Comparison of ENCODE assay signal across 1 cellular context in the genomic region with DNA sequence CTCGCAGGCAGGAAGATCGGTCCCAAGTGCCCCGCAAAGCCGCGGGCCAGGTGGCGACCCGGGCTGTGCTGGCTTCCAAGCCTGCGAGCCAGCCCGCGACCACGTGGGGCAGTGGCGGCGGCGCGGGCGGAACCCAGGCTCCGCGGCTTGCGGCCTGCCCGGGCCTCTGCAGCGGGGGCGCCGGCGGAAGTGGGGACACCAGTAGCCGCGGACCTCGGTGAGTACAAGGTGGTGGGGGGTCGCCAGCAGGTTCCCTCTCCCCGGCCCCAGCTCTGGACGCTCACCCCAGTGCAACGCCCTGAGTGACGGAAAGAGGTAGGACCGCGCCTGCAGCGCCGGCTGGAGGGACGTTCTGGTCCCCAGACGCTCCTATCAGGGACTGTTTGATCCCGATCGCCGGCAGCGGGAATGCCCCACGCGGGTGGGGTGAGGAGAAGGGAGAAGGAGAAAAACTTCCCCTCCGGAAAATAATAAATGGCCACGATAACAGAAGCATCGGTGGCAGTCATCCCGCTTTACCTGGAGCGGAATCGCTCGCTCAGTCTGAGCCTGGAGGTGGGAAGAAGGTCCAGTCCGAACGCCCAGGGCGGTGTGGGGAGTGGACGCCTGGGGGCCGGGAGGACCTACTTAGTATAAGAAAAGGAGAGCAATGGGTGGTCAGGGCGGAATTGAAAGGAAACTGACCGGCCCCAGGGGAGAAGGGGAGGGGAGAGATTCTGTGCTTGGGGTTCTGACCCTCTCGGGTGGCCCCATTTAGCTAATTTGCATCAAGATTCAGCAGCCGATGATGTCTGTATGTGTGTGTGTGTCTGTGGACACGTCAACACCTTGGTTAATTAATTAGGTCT.
A peak's percentile ranks its signal among the peaks of the same experiment; 100 is the strongest.
TF ChIP-seq lines count a peak whose summit lies in the region.

A gene with protein sequence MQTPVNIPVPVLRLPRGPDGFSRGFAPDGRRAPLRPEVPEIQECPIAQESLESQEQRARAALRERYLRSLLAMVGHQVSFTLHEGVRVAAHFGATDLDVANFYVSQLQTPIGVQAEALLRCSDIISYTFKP (plus strand): TSS at position 198 of the 848 bp plus-strand sequence. CDS start 10,855 bp downstream, outside the sequence.

TF ChIP-seq in HepG2, 621 proteins besides CTCF, POLR2A, EP300 and RAD21 (continued from another document and continues in another):
- TF ChIP-seq, protein P1, sequence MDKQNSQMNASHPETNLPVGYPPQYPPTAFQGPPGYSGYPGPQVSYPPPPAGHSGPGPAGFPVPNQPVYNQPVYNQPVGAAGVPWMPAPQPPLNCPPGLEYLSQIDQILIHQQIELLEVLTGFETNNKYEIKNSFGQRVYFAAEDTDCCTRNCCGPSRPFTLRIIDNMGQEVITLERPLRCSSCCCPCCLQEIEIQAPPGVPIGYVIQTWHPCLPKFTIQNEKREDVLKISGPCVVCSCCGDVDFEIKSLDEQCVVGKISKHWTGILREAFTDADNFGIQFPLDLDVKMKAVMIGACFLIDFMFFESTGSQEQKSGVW (CRISPR knock-in tag; IDR thresholded peaks at IDR 0.05; ENCODE audit: borderline replicate concordance), result no peak
- TF ChIP-seq, protein P2, sequence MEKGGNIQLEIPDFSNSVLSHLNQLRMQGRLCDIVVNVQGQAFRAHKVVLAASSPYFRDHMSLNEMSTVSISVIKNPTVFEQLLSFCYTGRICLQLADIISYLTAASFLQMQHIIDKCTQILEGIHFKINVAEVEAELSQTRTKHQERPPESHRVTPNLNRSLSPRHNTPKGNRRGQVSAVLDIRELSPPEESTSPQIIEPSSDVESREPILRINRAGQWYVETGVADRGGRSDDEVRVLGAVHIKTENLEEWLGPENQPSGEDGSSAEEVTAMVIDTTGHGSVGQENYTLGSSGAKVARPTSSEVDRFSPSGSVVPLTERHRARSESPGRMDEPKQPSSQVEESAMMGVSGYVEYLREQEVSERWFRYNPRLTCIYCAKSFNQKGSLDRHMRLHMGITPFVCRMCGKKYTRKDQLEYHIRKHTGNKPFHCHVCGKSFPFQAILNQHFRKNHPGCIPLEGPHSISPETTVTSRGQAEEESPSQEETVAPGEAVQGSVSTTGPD (CRISPR knock-in tag; IDR thresholded peaks at IDR 0.05), result no peak
- no peak for TF ChIP-seq ZNF577 (CRISPR knock-in tag; IDR thresholded peaks at IDR 0.05; ENCODE audit: borderline replicate concordance, low read depth)
- TF ChIP-seq, protein P3, sequence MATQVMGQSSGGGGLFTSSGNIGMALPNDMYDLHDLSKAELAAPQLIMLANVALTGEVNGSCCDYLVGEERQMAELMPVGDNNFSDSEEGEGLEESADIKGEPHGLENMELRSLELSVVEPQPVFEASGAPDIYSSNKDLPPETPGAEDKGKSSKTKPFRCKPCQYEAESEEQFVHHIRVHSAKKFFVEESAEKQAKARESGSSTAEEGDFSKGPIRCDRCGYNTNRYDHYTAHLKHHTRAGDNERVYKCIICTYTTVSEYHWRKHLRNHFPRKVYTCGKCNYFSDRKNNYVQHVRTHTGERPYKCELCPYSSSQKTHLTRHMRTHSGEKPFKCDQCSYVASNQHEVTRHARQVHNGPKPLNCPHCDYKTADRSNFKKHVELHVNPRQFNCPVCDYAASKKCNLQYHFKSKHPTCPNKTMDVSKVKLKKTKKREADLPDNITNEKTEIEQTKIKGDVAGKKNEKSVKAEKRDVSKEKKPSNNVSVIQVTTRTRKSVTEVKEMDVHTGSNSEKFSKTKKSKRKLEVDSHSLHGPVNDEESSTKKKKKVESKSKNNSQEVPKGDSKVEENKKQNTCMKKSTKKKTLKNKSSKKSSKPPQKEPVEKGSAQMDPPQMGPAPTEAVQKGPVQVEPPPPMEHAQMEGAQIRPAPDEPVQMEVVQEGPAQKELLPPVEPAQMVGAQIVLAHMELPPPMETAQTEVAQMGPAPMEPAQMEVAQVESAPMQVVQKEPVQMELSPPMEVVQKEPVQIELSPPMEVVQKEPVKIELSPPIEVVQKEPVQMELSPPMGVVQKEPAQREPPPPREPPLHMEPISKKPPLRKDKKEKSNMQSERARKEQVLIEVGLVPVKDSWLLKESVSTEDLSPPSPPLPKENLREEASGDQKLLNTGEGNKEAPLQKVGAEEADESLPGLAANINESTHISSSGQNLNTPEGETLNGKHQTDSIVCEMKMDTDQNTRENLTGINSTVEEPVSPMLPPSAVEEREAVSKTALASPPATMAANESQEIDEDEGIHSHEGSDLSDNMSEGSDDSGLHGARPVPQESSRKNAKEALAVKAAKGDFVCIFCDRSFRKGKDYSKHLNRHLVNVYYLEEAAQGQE (IDR thresholded peaks at IDR 0.05; ENCODE audit: borderline replicate concordance in 1 of 2, low read depth in 1 of 2, low read length in 2 of 2), result no peak; a peak in 1 of 4 replicates
- no peak for TF ChIP-seq ZFYVE20 (CRISPR knock-in tag; IDR thresholded peaks at IDR 0.05; ENCODE audit: borderline replicate concordance, low read depth)
- TF ChIP-seq, protein P4, sequence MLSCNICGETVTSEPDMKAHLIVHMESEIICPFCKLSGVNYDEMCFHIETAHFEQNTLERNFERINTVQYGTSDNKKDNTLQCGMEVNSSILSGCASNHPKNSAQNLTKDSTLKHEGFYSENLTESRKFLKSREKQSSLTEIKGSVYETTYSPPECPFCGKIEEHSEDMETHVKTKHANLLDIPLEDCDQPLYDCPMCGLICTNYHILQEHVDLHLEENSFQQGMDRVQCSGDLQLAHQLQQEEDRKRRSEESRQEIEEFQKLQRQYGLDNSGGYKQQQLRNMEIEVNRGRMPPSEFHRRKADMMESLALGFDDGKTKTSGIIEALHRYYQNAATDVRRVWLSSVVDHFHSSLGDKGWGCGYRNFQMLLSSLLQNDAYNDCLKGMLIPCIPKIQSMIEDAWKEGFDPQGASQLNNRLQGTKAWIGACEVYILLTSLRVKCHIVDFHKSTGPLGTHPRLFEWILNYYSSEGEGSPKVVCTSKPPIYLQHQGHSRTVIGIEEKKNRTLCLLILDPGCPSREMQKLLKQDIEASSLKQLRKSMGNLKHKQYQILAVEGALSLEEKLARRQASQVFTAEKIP (CRISPR knock-in tag; IDR thresholded peaks at IDR 0.05; ENCODE audit: borderline replicate concordance), result no peak
- TF ChIP-seq, protein P5, sequence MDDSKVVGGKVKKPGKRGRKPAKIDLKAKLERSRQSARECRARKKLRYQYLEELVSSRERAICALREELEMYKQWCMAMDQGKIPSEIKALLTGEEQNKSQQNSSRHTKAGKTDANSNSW (CRISPR knock-in tag; IDR thresholded peaks at IDR 0.05; ENCODE audit: borderline replicate concordance), result peak; percentile 78; the same call in 1 of the 2 replicates
- peak; percentile 53; the same call in 1 of the 2 replicates for TF ChIP-seq ZNF335 (CRISPR knock-in tag; IDR thresholded peaks at IDR 0.05)
- no peak for TF ChIP-seq ZNF350 (CRISPR knock-in tag; IDR thresholded peaks at IDR 0.05; ENCODE audit: borderline replicate concordance, low read depth)
- TF ChIP-seq MIER3 (CRISPR knock-in tag; IDR thresholded peaks at IDR 0.05; ENCODE audit: borderline replicate concordance), result no peak
- TF ChIP-seq, protein P6, sequence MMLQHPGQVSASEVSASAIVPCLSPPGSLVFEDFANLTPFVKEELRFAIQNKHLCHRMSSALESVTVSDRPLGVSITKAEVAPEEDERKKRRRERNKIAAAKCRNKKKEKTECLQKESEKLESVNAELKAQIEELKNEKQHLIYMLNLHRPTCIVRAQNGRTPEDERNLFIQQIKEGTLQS (CRISPR knock-in tag; IDR thresholded peaks at IDR 0.05), result peak; percentile 76
- peak; percentile 97 for TF ChIP-seq MTA1 (CRISPR knock-in tag; IDR thresholded peaks at IDR 0.05; ENCODE audit: borderline replicate concordance)
- no peak for TF ChIP-seq ZNF562 (CRISPR knock-in tag; IDR thresholded peaks at IDR 0.05; ENCODE audit: borderline replicate concordance)
- no peak for TF ChIP-seq PCBP2 (optimal IDR thresholded peaks at IDR 0.05; ENCODE audit: low read depth, low read length, poor library complexity, severe bottlenecking)
- TF ChIP-seq ZNF775 (CRISPR knock-in tag; IDR thresholded peaks at IDR 0.05; ENCODE audit: borderline replicate concordance), result peak; percentile 70; the same call in 1 of the 2 replicates
- no peak for TF ChIP-seq ZNF841 (CRISPR knock-in tag; IDR thresholded peaks at IDR 0.05; ENCODE audit: borderline replicate concordance)
- TF ChIP-seq, protein P7, sequence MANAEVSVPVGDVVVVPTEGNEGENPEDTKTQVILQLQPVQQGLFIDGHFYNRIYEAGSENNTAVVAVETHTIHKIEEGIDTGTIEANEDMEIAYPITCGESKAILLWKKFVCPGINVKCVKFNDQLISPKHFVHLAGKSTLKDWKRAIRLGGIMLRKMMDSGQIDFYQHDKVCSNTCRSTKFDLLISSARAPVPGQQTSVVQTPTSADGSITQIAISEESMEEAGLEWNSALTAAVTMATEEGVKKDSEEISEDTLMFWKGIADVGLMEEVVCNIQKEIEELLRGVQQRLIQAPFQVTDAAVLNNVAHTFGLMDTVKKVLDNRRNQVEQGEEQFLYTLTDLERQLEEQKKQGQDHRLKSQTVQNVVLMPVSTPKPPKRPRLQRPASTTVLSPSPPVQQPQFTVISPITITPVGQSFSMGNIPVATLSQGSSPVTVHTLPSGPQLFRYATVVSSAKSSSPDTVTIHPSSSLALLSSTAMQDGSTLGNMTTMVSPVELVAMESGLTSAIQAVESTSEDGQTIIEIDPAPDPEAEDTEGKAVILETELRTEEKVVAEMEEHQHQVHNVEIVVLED (CRISPR knock-in tag; IDR thresholded peaks at IDR 0.05; ENCODE audit: borderline replicate concordance), result peak; percentile 69; the same call in 1 of the 2 replicates
- peak; percentile 94; the same call in 1 of the 2 replicates for TF ChIP-seq ZNF235 (CRISPR knock-in tag; IDR thresholded peaks at IDR 0.05; ENCODE audit: borderline replicate concordance)
- peak; percentile 98 for TF ChIP-seq KLF6 (CRISPR knock-in tag; IDR thresholded peaks at IDR 0.05)
- TF ChIP-seq, protein P8, sequence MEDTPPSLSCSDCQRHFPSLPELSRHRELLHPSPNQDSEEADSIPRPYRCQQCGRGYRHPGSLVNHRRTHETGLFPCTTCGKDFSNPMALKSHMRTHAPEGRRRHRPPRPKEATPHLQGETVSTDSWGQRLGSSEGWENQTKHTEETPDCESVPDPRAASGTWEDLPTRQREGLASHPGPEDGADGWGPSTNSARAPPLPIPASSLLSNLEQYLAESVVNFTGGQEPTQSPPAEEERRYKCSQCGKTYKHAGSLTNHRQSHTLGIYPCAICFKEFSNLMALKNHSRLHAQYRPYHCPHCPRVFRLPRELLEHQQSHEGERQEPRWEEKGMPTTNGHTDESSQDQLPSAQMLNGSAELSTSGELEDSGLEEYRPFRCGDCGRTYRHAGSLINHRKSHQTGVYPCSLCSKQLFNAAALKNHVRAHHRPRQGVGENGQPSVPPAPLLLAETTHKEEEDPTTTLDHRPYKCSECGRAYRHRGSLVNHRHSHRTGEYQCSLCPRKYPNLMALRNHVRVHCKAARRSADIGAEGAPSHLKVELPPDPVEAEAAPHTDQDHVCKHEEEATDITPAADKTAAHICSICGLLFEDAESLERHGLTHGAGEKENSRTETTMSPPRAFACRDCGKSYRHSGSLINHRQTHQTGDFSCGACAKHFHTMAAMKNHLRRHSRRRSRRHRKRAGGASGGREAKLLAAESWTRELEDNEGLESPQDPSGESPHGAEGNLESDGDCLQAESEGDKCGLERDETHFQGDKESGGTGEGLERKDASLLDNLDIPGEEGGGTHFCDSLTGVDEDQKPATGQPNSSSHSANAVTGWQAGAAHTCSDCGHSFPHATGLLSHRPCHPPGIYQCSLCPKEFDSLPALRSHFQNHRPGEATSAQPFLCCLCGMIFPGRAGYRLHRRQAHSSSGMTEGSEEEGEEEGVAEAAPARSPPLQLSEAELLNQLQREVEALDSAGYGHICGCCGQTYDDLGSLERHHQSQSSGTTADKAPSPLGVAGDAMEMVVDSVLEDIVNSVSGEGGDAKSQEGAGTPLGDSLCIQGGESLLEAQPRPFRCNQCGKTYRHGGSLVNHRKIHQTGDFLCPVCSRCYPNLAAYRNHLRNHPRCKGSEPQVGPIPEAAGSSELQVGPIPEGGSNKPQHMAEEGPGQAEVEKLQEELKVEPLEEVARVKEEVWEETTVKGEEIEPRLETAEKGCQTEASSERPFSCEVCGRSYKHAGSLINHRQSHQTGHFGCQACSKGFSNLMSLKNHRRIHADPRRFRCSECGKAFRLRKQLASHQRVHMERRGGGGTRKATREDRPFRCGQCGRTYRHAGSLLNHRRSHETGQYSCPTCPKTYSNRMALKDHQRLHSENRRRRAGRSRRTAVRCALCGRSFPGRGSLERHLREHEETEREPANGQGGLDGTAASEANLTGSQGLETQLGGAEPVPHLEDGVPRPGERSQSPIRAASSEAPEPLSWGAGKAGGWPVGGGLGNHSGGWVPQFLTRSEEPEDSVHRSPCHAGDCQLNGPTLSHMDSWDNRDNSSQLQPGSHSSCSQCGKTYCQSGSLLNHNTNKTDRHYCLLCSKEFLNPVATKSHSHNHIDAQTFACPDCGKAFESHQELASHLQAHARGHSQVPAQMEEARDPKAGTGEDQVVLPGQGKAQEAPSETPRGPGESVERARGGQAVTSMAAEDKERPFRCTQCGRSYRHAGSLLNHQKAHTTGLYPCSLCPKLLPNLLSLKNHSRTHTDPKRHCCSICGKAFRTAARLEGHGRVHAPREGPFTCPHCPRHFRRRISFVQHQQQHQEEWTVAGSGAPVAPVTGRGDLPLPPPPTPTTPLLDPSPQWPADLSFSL (CRISPR knock-in tag; IDR thresholded peaks at IDR 0.05), result no peak
- TF ChIP-seq ZNF232 (CRISPR knock-in tag; IDR thresholded peaks at IDR 0.05; ENCODE audit: borderline replicate concordance), result peak; percentile 81; the same call in 1 of the 2 replicates
- TF ChIP-seq ZNF652 (CRISPR knock-in tag; IDR thresholded peaks at IDR 0.05; ENCODE audit: borderline replicate concordance, low read depth), result 0 out of 2 replicates have a peak, but pooled peaks have one; percentile 13
- TF ChIP-seq, protein P9, sequence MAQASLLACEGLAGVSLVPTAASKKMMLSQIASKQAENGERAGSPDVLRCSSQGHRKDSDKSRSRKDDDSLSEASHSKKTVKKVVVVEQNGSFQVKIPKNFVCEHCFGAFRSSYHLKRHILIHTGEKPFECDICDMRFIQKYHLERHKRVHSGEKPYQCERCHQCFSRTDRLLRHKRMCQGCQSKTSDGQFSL (CRISPR knock-in tag; IDR thresholded peaks at IDR 0.05), result peak; percentile 77
- no peak for TF ChIP-seq TCF12 (IDR thresholded peaks at IDR 0.05)
- peak; percentile 89 for TF ChIP-seq TCF12 (CRISPR knock-in tag; IDR thresholded peaks at IDR 0.05)
- TF ChIP-seq AGO1 (IDR thresholded peaks at IDR 0.05; ENCODE audit: low read depth, low read length, poor library complexity, severe bottlenecking), result no peak
- TF ChIP-seq ZNF253 (CRISPR knock-in tag; IDR thresholded peaks at IDR 0.05; ENCODE audit: borderline replicate concordance), result peak; percentile 82; the same call in 1 of the 2 replicates
- TF ChIP-seq, protein P10, sequence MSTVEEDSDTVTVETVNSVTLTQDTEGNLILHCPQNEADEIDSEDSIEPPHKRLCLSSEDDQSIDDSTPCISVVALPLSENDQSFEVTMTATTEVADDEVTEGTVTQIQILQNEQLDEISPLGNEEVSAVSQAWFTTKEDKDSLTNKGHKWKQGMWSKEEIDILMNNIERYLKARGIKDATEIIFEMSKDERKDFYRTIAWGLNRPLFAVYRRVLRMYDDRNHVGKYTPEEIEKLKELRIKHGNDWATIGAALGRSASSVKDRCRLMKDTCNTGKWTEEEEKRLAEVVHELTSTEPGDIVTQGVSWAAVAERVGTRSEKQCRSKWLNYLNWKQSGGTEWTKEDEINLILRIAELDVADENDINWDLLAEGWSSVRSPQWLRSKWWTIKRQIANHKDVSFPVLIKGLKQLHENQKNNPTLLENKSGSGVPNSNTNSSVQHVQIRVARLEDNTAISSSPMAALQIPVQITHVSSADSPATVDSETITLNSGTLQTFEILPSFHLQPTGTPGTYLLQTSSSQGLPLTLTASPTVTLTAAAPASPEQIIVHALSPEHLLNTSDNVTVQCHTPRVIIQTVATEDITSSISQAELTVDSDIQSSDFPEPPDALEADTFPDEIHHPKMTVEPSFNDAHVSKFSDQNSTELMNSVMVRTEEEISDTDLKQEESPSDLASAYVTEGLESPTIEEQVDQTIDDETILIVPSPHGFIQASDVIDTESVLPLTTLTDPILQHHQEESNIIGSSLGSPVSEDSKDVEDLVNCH (CRISPR knock-in tag; IDR thresholded peaks at IDR 0.05), result no peak
- peak; percentile 58; the same call in 1 of the 2 replicates for TF ChIP-seq SP140L (CRISPR knock-in tag; IDR thresholded peaks at IDR 0.05; ENCODE audit: borderline replicate concordance)
- TF ChIP-seq ZBTB42 (CRISPR knock-in tag; IDR thresholded peaks at IDR 0.05), result peak; percentile 33; the same call in 1 of the 2 replicates
